ENCODE assay signal across 2 cellular contexts in the genomic region with DNA sequence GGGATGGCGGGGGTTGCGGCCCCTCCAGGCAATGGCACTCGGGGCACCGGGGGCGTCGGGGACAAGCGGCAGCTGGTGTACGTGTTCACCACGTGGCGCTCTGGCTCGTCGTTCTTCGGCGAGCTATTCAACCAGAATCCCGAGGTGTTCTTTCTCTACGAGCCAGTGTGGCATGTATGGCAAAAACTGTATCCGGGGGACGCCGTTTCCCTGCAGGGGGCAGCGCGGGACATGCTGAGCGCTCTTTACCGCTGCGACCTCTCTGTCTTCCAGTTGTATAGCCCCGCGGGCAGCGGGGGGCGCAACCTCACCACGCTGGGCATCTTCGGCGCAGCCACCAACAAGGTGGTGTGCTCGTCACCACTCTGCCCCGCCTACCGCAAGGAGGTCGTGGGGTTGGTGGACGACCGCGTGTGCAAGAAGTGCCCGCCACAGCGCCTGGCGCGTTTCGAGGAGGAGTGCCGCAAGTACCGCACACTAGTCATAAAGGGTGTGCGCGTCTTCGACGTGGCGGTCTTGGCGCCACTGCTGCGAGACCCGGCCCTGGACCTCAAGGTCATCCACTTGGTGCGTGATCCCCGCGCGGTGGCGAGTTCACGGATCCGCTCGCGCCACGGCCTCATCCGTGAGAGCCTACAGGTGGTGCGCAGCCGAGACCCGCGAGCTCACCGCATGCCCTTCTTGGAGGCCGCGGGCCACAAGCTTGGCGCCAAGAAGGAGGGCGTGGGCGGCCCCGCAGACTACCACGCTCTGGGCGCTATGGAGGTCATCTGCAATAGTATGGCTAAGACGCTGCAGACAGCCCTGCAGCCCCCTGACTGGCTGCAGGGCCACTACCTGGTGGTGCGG.
TF ChIP-seq lines count a peak whose summit lies in the region.

No MANE protein-coding gene starts in this region.

TF ChIP-seq in WTC11, 78 proteins besides CTCF, POLR2A, EP300 and RAD21 (continued from another document and continues in another):
- TF ChIP-seq, protein P1, sequence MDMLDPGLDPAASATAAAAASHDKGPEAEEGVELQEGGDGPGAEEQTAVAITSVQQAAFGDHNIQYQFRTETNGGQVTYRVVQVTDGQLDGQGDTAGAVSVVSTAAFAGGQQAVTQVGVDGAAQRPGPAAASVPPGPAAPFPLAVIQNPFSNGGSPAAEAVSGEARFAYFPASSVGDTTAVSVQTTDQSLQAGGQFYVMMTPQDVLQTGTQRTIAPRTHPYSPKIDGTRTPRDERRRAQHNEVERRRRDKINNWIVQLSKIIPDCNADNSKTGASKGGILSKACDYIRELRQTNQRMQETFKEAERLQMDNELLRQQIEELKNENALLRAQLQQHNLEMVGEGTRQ (CRISPR knock-in tag; IDR thresholded peaks at IDR 0.05), result no peak; the same call in 1 of the 2 replicates
- no peak for TF ChIP-seq ZBTB21 (CRISPR knock-in tag; IDR thresholded peaks at IDR 0.05; ENCODE audit: borderline replicate concordance)
- TF ChIP-seq ZNF416 (CRISPR knock-in tag; IDR thresholded peaks at IDR 0.05), result no peak
- no peak for TF ChIP-seq NR3C1 (CRISPR knock-in tag; conservative IDR thresholded peaks at IDR 0.05; ENCODE audit: low read depth)
- TF ChIP-seq ELF4 (CRISPR knock-in tag; IDR thresholded peaks at IDR 0.05; ENCODE audit: low read depth), result no peak
- TF ChIP-seq, protein P2, sequence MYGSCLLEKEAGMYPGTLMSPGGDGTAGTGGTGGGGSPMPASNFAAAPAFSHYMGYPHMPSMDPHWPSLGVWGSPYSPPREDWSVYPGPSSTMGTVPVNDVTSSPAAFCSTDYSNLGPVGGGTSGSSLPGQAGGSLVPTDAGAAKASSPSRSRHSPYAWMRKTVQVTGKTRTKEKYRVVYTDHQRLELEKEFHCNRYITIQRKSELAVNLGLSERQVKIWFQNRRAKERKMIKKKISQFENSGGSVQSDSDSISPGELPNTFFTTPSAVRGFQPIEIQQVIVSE (CRISPR knock-in tag; IDR thresholded peaks at IDR 0.05; ENCODE audit: borderline replicate concordance), result no peak
- TF ChIP-seq ETV6 (CRISPR knock-in tag; IDR thresholded peaks at IDR 0.05), result peak; percentile 80; the same call in 1 of the 2 replicates
- peak; percentile 51; the same call in 1 of the 2 replicates for TF ChIP-seq TEAD1 (CRISPR knock-in tag; IDR thresholded peaks at IDR 0.05)
- TF ChIP-seq, protein P3, sequence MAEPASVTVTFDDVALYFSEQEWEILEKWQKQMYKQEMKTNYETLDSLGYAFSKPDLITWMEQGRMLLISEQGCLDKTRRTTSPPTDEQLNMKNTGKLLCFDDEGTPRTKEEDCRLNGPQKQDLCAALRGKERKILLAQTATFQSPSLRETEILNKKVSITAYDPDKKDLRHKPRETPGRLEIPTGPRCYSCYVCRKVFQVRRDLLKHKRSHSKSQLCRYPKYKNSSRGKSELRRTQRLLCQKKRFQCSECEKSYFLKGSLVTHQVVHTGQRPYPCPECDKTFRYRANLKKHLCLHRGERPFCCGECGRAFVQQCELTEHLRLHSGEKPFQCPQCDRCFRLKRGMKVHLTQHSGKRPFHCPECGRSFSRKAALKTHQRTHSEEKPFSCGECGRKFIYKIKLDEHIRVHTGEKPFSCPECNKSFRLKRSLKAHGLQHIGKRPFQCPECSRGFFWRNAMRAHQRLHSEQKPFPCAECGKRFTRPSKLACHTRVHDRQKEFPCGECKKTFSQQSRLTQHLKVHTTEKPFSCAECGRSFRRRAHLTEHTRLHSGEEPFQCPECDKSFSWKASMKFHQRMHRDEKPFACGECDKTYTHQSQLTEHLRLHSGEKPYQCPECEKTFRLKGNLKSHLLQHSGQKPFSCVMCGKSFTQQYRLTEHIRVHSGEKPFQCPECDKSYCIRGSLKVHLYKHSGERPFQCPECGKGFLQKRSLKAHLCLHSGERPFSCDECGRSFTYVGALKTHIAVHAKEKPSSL (CRISPR knock-in tag; conservative IDR thresholded peaks at IDR 0.05), result no peak
- TF ChIP-seq, protein P4, sequence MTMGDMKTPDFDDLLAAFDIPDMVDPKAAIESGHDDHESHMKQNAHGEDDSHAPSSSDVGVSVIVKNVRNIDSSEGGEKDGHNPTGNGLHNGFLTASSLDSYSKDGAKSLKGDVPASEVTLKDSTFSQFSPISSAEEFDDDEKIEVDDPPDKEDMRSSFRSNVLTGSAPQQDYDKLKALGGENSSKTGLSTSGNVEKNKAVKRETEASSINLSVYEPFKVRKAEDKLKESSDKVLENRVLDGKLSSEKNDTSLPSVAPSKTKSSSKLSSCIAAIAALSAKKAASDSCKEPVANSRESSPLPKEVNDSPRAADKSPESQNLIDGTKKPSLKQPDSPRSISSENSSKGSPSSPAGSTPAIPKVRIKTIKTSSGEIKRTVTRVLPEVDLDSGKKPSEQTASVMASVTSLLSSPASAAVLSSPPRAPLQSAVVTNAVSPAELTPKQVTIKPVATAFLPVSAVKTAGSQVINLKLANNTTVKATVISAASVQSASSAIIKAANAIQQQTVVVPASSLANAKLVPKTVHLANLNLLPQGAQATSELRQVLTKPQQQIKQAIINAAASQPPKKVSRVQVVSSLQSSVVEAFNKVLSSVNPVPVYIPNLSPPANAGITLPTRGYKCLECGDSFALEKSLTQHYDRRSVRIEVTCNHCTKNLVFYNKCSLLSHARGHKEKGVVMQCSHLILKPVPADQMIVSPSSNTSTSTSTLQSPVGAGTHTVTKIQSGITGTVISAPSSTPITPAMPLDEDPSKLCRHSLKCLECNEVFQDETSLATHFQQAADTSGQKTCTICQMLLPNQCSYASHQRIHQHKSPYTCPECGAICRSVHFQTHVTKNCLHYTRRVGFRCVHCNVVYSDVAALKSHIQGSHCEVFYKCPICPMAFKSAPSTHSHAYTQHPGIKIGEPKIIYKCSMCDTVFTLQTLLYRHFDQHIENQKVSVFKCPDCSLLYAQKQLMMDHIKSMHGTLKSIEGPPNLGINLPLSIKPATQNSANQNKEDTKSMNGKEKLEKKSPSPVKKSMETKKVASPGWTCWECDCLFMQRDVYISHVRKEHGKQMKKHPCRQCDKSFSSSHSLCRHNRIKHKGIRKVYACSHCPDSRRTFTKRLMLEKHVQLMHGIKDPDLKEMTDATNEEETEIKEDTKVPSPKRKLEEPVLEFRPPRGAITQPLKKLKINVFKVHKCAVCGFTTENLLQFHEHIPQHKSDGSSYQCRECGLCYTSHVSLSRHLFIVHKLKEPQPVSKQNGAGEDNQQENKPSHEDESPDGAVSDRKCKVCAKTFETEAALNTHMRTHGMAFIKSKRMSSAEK (CRISPR knock-in tag; IDR thresholded peaks at IDR 0.05; ENCODE audit: borderline replicate concordance), result no peak
- TF ChIP-seq, protein P5, sequence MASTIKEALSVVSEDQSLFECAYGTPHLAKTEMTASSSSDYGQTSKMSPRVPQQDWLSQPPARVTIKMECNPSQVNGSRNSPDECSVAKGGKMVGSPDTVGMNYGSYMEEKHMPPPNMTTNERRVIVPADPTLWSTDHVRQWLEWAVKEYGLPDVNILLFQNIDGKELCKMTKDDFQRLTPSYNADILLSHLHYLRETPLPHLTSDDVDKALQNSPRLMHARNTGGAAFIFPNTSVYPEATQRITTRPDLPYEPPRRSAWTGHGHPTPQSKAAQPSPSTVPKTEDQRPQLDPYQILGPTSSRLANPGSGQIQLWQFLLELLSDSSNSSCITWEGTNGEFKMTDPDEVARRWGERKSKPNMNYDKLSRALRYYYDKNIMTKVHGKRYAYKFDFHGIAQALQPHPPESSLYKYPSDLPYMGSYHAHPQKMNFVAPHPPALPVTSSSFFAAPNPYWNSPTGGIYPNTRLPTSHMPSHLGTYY (CRISPR knock-in tag; IDR thresholded peaks at IDR 0.05), result no peak
- no peak for TF ChIP-seq PRRX2 (CRISPR knock-in tag; IDR thresholded peaks at IDR 0.05)
- no peak for TF ChIP-seq HMGA2 (CRISPR knock-in tag; IDR thresholded peaks at IDR 0.05)

TF ChIP-seq in HepG2, 621 proteins besides CTCF, POLR2A, EP300 and RAD21 (continued from another document):
- TF ChIP-seq ZNF768 (CRISPR knock-in tag; IDR thresholded peaks at IDR 0.05), result peak; percentile 12; the same call in 1 of the 2 replicates
- TF ChIP-seq SNAPC2 (CRISPR knock-in tag; IDR thresholded peaks at IDR 0.05), result no peak
- no peak for TF ChIP-seq CBX5 (CRISPR knock-in tag; IDR thresholded peaks at IDR 0.05; ENCODE audit: borderline replicate concordance)
